ENCODE assay signal across 24 cellular contexts in genomic region chr22:11253000-11253511, GRCh38.
DNase-seq lines count a peak whose midpoint lies in the region; ATAC-seq and TF ChIP-seq lines count a peak whose summit lies in the region.
"Had no signal": no experiment of that assay in that cellular context is flagged by ENCODE, and none has a peak within 500 bp of the region (broad histone marks: within the 10 kb centered on the region; RNA-seq: fewer than 3 reads in every experiment).

No MANE protein-coding gene starts in this region.

- no peak for TF ChIP-seq CTCF in heart left ventricle (IDR thresholded peaks at IDR 0.05)
- TF ChIP-seq CTCF in right atrium auricular region (IDR thresholded peaks at IDR 0.05), result no peak
- TF ChIP-seq CTCF in vagina (IDR thresholded peaks at IDR 0.05), result no peak
- TF ChIP-seq CTCF in GM10248 (IDR thresholded peaks at IDR 0.05; ENCODE audit: control extremely low read depth, extremely low read depth, low read depth, missing control alignments), result no peak

- CTCF ChIA-PET in GM10248 (lab: Yijun Ruan, JAX), result no interaction called here

- H3K27ac ChIP-seq in heart left ventricle (no peak overlapping the region), right atrium auricular region (no peak overlapping the region), vagina (no peak overlapping the region)
- H3K27ac ChIP-seq: BLaER1 treated with 17β-estradiol and CSF1 and Interleukin-3, amounts not matched to agents 10 nM and 100 nM; esophagus squamous epithelium; gastrocnemius medialis; prostate gland; SJCRH30 had no signal

- no peaks in the 10 kb centered on the region for H3K9me3 ChIP-seq in heart left ventricle
- no peaks in the 10 kb centered on the region for H3K9me3 ChIP-seq in right atrium auricular region
- H3K9me3 ChIP-seq in vagina, result no peaks in the 10 kb centered on the region
- H3K9me3 ChIP-seq: gastrocnemius medialis, prostate gland, SJCRH30 had no signal

- POLR2A ChIA-PET in GM10248 (lab: Yijun Ruan, JAX), result no interaction called here

- no peaks in the 10 kb centered on the region for H3K4me1 ChIP-seq in heart left ventricle
- H3K4me1 ChIP-seq in right atrium auricular region, result no peaks in the 10 kb centered on the region
- H3K4me1 ChIP-seq in vagina, result no peaks in the 10 kb centered on the region
- H3K4me1 ChIP-seq: BLaER1 treated with 17β-estradiol and CSF1 and Interleukin-3, amounts not matched to agents 10 nM and 100 nM; esophagus squamous epithelium; gastrocnemius medialis; prostate gland; SJCRH30 had no signal

- DNase-seq in heart left ventricle (peak in 4 of 5 donors; percentile 4 to 49 (median 16)), right atrium auricular region (ENCODE audit: low spot score) (no peak), ecto neural progenitor cell (ENCODE audit: low spot score) (peak; percentile 18), mesenteric fat pad (ENCODE audit: low spot score) (peak; percentile 89), vagina (ENCODE audit: extremely low spot score in 2 of 2) (peak; percentile 44 to 81), NCI-H526 (lab: John Stamatoyannopoulos, UW) (no peak), dermis blood vessel endothelial cell (no peak), GM10248 (ENCODE audit: extremely low spot score) (no peak)
- DNase-seq: activated CD4-positive, alpha-beta T cell treated with anti-CD3 and anti-CD28 coated beads for 36 hours; activated CD8-positive, alpha-beta memory T cell treated with anti-CD3 and anti-CD28 coated beads for 24 hours; activated naive CD8-positive, alpha-beta T cell treated with anti-CD3 and anti-CD28 coated beads, Interleukin-2, amount 10 ng/mL, durations not matched to agents 7 days and 5 days; Calu3; esophagus squamous epithelium; left colon; NCI-H1092; NCI-H1930; nephron progenitor cell; SJCRH30; stimulated activated CD4-positive, alpha-beta T cell treated with anti-CD3 and anti-CD28 coated beads, Interleukin-4, amount 100 ng/mL, for 1 hour; stimulated activated naive CD4-positive, alpha-beta T cell treated with Interleukin-2 at 50 U/mL for 16 hours had no signal

- intact Hi-C loops in heart left ventricle (cut with DNase I), result no loop called here
- intact Hi-C loops in vagina (cut with DNase I), result no loop called here

- H3K4me3 ChIP-seq in heart left ventricle (no peak overlapping the region), right atrium auricular region (no peak overlapping the region), vagina (no peak overlapping the region)
- H3K4me3 ChIP-seq: BLaER1 treated with 17β-estradiol and CSF1 and Interleukin-3, amounts not matched to agents 10 nM and 100 nM; esophagus squamous epithelium; gastrocnemius medialis; prostate gland; SJCRH30 had no signal

- ATAC-seq in heart left ventricle, result no peak
- ATAC-seq: activated CD4-positive, alpha-beta T cell treated with anti-CD3 and anti-CD28 coated beads for 36 hours; gastrocnemius medialis; left colon; T-cell had no signal

- TF ChIP-seq POLR2A in heart left ventricle (IDR thresholded peaks at IDR 0.05) (no peak), vagina (IDR thresholded peaks at IDR 0.05) (no peak)

- no peaks in the 10 kb centered on the region for H3K27me3 ChIP-seq in heart left ventricle
- H3K27me3 ChIP-seq in right atrium auricular region, result no peaks in the 10 kb centered on the region
- H3K27me3 ChIP-seq in vagina, result no peaks in the 10 kb centered on the region
- H3K27me3 ChIP-seq: BLaER1 treated with 17β-estradiol and CSF1 and Interleukin-3, amounts not matched to agents 10 nM and 100 nM; esophagus squamous epithelium; gastrocnemius medialis; SJCRH30 had no signal

- WGBS in heart left ventricle, 4 donors, result 86 to 96% (median 92%) methylated on average over 7 to 48 of the region's 48 CpGs

- H3K36me3 ChIP-seq in heart left ventricle (no peaks in the 10 kb centered on the region), right atrium auricular region (no peaks in the 10 kb centered on the region), vagina (no peaks in the 10 kb centered on the region)
- H3K36me3 ChIP-seq: BLaER1 treated with 17β-estradiol and CSF1 and Interleukin-3, amounts not matched to agents 10 nM and 100 nM; esophagus squamous epithelium; gastrocnemius medialis; prostate gland; SJCRH30 had no signal

Comparison
In these comparisons a context has a peak if more than half of its experiments do, and no peak if none do; other contexts are left out.
1. DNase-seq: peak in heart left ventricle (4 of 5), ecto neural progenitor cell (single experiment), mesenteric fat pad (single experiment) and vagina (2 of 2); none in right atrium auricular region (single experiment), NCI-H526 (0 of 2), dermis blood vessel endothelial cell (single experiment) and GM10248 (single experiment).